ENCODE assay signal across 8 cellular contexts in genomic region chr2:74919827-74920226, GRCh38.
DNase-seq lines count a peak whose midpoint lies in the region; ATAC-seq and TF ChIP-seq lines count a peak whose summit lies in the region.

No MANE protein-coding gene starts in this region.

- H3K4me3 ChIP-seq in HFF-Myc (replicated peaks; ENCODE audit: low read depth, low read length) (peak overlapping the region; percentile 24), epithelial cell of esophagus (ENCODE audit: low read length) (peak overlapping the region; percentile 31)

- TF ChIP-seq CTCF in HFF-Myc (IDR thresholded peaks at IDR 0.05; ENCODE audit: low read depth, low read length, missing control alignments) (peak; percentile 62), epithelial cell of esophagus (IDR thresholded peaks at IDR 0.05; ENCODE audit: insufficient read depth, low read depth, low read length, missing control alignments) (peak; percentile 74)

- DNase-seq in COLO668 (lab: John Stamatoyannopoulos, UW; ENCODE audit: unreplicated experiment), result peak; percentile 80
- no peak for DNase-seq in HFF-Myc (ENCODE audit: extremely low read depth, low read depth)
- peak; percentile 78 for DNase-seq in NCI-H748 (lab: John Stamatoyannopoulos, UW; ENCODE audit: unreplicated experiment)
- DNase-seq in activated T-cell treated with anti-CD3 and anti-CD28 coated beads for 1 hour (ENCODE audit: low read depth), result peak; percentile 72
- peak; percentile 58 for DNase-seq in epithelial cell of esophagus (ENCODE audit: low read depth)
- DNase-seq in middle frontal gyrus (ENCODE audit: extremely low spot score, low spot score), result peak; percentile 22
- DNase-seq in stimulated activated CD8-positive, alpha-beta memory T cell treated with anti-CD3 and anti-CD28 coated beads, Interleukin-2, amount 100 ng/mL, for 48 hours (ENCODE audit: low read depth in 2 of 2), result peak; percentile 58 to 69

- no peak for ATAC-seq in HG02840 (IDR thresholded peaks at IDR 0.05; ENCODE audit: low FRiP score, unreplicated experiment)
